ENCODE assay signal across 8 cellular contexts in the genomic region with DNA sequence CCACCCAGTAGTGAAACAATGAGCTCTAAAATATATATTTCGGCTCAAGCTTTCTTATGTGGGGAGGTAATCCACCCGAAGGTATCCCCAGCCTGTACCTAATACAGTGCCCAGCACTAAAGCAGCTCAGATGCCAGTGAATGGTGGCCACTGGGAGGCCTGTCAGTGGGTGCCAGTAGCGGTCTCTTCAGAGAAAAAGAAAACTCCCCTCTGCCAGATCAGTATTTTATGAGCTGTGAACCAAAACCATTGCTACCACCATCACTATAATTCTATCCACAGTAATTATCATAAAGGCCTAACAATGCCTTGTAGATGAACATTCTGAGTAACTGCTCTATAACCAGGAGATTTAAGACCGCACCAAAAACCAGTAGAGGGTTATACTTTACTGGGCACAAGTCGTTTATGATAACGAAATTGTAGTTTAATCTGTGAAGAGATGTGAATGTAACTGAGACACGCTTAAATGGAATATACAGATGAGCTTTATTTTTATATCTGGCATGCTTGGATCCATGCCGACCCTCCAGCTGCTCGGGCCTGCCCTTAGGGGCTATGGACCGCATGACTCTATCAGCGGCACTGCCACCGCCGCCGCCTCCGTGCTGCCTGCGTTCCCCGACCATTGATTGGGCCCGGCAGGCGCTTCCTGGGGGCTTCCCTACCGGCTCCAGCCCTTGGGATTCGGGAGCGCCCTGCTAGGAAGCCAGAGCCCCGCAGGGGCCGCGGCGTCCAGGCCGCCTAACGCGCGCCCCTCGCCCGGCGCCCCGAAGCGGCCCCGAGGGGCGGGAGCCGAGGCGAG. TPM values are rescaled to one million over a fixed set of nuclear protein-coding genes. Genes with fewer than 3 reads are reported as not detected.
DNase-seq lines count a peak whose midpoint lies in the region; ATAC-seq lines count a peak whose summit lies in the region.

No MANE protein-coding gene starts in this region.

- H3K27ac ChIP-seq in effector memory CD4-positive, alpha-beta T cell (ENCODE audit: insufficient read depth, low read length, poor library complexity, severe bottlenecking): peak overlapping the region; percentile 100

- peak; percentile 30 for ATAC-seq in HG02759 (IDR thresholded peaks at IDR 0.05; ENCODE audit: unreplicated experiment)

- peaks cover 12% of the 10 kb centered on the region for H3K4me1 ChIP-seq in effector memory CD4-positive, alpha-beta T cell (ENCODE audit: control insufficient read depth, insufficient read depth, low read length, poor library complexity, severe bottlenecking)

- H3K36me3 ChIP-seq in effector memory CD4-positive, alpha-beta T cell (ENCODE audit: control insufficient read depth, insufficient read depth, low read length): peaks cover 8% of the 10 kb centered on the region

- no peaks in the 10 kb centered on the region for H3K9me3 ChIP-seq in effector memory CD4-positive, alpha-beta T cell (ENCODE audit: control insufficient read depth, low read length)

- peak; percentile 70 for DNase-seq in activated effector memory CD4-positive, alpha-beta T cell treated with anti-CD3 and anti-CD28 coated beads, Interleukin-2, amount 50 U/mL, for 16 hours
- no peak for DNase-seq in activated effector memory CD4-positive, alpha-beta T cell treated with Interleukin-2 at 50 U/mL for 16 hours
- DNase-seq in NCI-H1105 treated with DMSO at 0.1 percent for 48 hours (lab: John Stamatoyannopoulos, UW) (peak; percentile 33), lung microvascular endothelial cell (ENCODE audit: low read depth in 2 of 2) (peak; percentile 37 to 55)
- peak; percentile 24 to 28 for DNase-seq in activated CD4-positive, alpha-beta T cell treated with anti-CD3 and anti-CD28 coated beads for 4 hours
- DNase-seq in effector memory CD4-positive, alpha-beta T cell: no peak
- DNase-seq in stimulated activated naive CD4-positive, alpha-beta T cell treated with Interleukin-2 at 50 U/mL for 16 hours (lab: John Stamatoyannopoulos, UW): peak; percentile 53

- peak overlapping the region; percentile 58 for H3K4me3 ChIP-seq in effector memory CD4-positive, alpha-beta T cell (ENCODE audit: insufficient read depth, low read depth, low read length, poor library complexity, severe bottlenecking)

- no peaks in the 10 kb centered on the region for H3K27me3 ChIP-seq in effector memory CD4-positive, alpha-beta T cell (replicated peaks; ENCODE audit: control insufficient read depth, insufficient read depth, low read length, poor library complexity, severe bottlenecking)

RNA-seq across cellular contexts. Expression of gene NFKB1, which starts 0.6 kb away (rescaled TPM):
- total RNA-seq in lung microvascular endothelial cell: 31.6 and 46.8 TPM in 2 replicates

Comparison
In these comparisons a context has a peak if more than half of its experiments do, and no peak if none do; other contexts are left out.
1. DNase-seq: peak in activated effector memory CD4-positive, alpha-beta T cell treated with anti-CD3 and anti-CD28 coated beads, Interleukin-2, amount 50 U/mL, for 16 hours (single experiment), NCI-H1105 treated with DMSO at 0.1 percent for 48 hours (single experiment), activated CD4-positive, alpha-beta T cell treated with anti-CD3 and anti-CD28 coated beads for 4 hours (2 of 2), lung microvascular endothelial cell (2 of 2) and stimulated activated naive CD4-positive, alpha-beta T cell treated with Interleukin-2 at 50 U/mL for 16 hours (single experiment); none in activated effector memory CD4-positive, alpha-beta T cell treated with Interleukin-2 at 50 U/mL for 16 hours (single experiment) and effector memory CD4-positive, alpha-beta T cell (0 of 3).